In the genomic region with DNA sequence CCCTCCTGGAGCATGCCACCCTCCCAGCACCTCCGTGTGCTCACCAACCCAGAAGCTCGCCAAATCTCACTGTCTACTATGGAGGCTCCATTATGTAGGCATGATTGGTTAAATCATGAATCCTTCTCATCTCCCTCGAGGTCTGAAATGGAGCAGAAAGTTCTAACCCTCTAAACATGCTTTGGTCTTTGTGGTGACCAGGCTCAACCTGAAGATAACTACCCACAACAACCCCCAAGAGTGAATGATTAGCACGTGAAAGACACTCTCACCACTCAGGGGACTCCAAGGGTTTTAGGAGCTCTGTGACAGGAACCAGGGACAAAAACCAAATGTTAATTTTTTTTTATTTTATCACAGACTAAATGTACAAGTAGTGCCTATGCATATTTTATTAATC, we compare ENCODE assay signal across 1 cellular context.
TF ChIP-seq lines count a peak whose summit lies in the region.

No MANE protein-coding gene starts in this region.

TF ChIP-seq in WTC11, 78 proteins besides CTCF, POLR2A, EP300 and RAD21 (continued from another document):
- TF ChIP-seq, protein P1, sequence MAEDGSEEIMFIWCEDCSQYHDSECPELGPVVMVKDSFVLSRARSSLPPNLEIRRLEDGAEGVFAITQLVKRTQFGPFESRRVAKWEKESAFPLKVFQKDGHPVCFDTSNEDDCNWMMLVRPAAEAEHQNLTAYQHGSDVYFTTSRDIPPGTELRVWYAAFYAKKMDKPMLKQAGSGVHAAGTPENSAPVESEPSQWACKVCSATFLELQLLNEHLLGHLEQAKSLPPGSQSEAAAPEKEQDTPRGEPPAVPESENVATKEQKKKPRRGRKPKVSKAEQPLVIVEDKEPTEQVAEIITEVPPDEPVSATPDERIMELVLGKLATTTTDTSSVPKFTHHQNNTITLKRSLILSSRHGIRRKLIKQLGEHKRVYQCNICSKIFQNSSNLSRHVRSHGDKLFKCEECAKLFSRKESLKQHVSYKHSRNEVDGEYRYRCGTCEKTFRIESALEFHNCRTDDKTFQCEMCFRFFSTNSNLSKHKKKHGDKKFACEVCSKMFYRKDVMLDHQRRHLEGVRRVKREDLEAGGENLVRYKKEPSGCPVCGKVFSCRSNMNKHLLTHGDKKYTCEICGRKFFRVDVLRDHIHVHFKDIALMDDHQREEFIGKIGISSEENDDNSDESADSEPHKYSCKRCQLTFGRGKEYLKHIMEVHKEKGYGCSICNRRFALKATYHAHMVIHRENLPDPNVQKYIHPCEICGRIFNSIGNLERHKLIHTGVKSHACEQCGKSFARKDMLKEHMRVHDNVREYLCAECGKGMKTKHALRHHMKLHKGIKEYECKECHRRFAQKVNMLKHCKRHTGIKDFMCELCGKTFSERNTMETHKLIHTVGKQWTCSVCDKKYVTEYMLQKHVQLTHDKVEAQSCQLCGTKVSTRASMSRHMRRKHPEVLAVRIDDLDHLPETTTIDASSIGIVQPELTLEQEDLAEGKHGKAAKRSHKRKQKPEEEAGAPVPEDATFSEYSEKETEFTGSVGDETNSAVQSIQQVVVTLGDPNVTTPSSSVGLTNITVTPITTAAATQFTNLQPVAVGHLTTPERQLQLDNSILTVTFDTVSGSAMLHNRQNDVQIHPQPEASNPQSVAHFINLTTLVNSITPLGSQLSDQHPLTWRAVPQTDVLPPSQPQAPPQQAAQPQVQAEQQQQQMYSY (CRISPR knock-in tag; IDR thresholded peaks at IDR 0.05), result no peak
